ENCODE assay signal across 8 cellular contexts in the genomic region with DNA sequence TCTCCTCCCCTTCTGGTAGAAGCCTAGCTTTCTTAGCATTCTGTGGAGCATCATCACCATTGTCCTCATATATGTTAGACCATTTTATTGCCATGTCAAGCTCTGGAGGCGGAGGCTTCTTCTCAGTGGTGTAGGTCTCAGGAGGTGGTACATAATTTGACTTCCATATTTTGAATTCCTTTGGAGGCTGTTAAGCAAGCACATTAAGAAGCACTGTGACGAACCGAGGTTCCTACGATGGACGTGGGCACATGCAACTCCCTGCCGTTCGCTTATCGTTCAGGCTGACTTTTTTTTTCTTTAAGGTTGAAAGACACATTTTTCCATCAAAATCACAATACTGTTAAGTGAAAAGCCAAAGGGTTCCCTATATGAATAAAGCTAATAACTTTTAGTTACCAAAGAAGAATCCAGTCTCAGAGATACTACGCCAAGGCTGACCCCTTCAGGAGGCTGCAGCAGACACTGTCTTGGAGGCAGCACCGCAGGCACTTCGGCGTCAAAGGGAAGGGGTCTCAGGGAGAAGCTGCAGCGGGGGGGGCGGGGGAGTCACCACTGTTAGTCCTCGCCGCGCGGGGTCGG. TPM values are rescaled to one million over a fixed set of nuclear protein-coding genes. Genes with fewer than 3 reads are reported as not detected.
DNase-seq lines count a peak whose midpoint lies in the region; ATAC-seq, FAIRE-seq and TF ChIP-seq lines count a peak whose summit lies in the region.

No MANE protein-coding gene starts in this region.

- H3K27me3 ChIP-seq in HL-60 (ENCODE audit: insufficient read depth, poor library complexity, severe bottlenecking) = no peaks in the 10 kb centered on the region
- no peaks in the 10 kb centered on the region for H3K27me3 ChIP-seq in brain microvascular endothelial cell (replicated peaks)
- no peaks in the 10 kb centered on the region for H3K27me3 ChIP-seq in mesendoderm (ENCODE audit: insufficient read depth, low read length, poor library complexity)

- H3K4me1 ChIP-seq in mesendoderm (ENCODE audit: control insufficient read depth, low read depth, low read length) = no peaks in the 10 kb centered on the region

- H2BK5ac ChIP-seq in mesendoderm (ENCODE audit: low read length) = no peak overlapping the region

- H3K79me1 ChIP-seq in mesendoderm (ENCODE audit: low read length) = peaks cover 4% of the 10 kb centered on the region

- no CpG with 5 or more reads among the region's 19 CpGs for WGBS in mesendoderm (ENCODE audit: extremely low coverage, insufficient coverage, low lambda C conversion rate)

- peak overlapping the region; percentile 89 for H3K56ac ChIP-seq in mesendoderm (ENCODE audit: low read length)

- ATAC-seq in GM21367 (IDR thresholded peaks at IDR 0.05; ENCODE audit: unreplicated experiment) = no peak
- no peak for ATAC-seq in GM18868 (IDR thresholded peaks at IDR 0.05; ENCODE audit: unreplicated experiment)
- no peak for ATAC-seq in GM19023 (IDR thresholded peaks at IDR 0.05; ENCODE audit: unreplicated experiment)

- H3K4me2 ChIP-seq in mesendoderm (ENCODE audit: low read length) = peak overlapping the region; percentile 81

- H2BK15ac ChIP-seq in mesendoderm (replicated peaks; ENCODE audit: low read depth) = no peak overlapping the region

- no peak overlapping the region for H3K18ac ChIP-seq in mesendoderm (ENCODE audit: low read length)

- TF ChIP-seq CTCF in 22Rv1 (IDR thresholded peaks at IDR 0.05) (no peak), HL-60 (IDR thresholded peaks at IDR 0.05; ENCODE audit: insufficient read depth, low read length) (no peak), brain microvascular endothelial cell (IDR thresholded peaks at IDR 0.05; ENCODE audit: low read depth, low read length, missing control alignments) (peak; percentile 15)

- H3K27ac ChIP-seq in 22Rv1 = peak overlapping the region; percentile 37; the same call in 1 of the 2 replicates
- peak overlapping the region; percentile 83 for H3K27ac ChIP-seq in HL-60 (replicated peaks)
- H3K27ac ChIP-seq in brain microvascular endothelial cell = peak overlapping the region; percentile 51
- no peak overlapping the region for H3K27ac ChIP-seq in mesendoderm (ENCODE audit: low read depth, low read length)

- no peak overlapping the region for H3K4ac ChIP-seq in mesendoderm (ENCODE audit: low read depth, low read length)

- H2AK5ac ChIP-seq in mesendoderm (ENCODE audit: low read length) = no peak overlapping the region

- H3K9ac ChIP-seq in mesendoderm (ENCODE audit: low read length) = peak overlapping the region; percentile 90

- no peak for TF ChIP-seq POLR2A in GM12892 (IDR thresholded peaks at IDR 0.05; ENCODE audit: low read depth, low read length)

- peak in 1 of 2 experiments; percentile 16 for DNase-seq in HL-60 (ENCODE audit: low read depth in 1 of 2, low spot score in 1 of 2)
- DNase-seq in brain microvascular endothelial cell = no peak
- peak; percentile 52 for DNase-seq in mesendoderm
- no peak for DNase-seq in GM12892 (ENCODE audit: insufficient read length)

- peaks cover 25% of the 10 kb centered on the region for H3K36me3 ChIP-seq in brain microvascular endothelial cell (replicated peaks)
- H3K36me3 ChIP-seq in mesendoderm (ENCODE audit: control insufficient read depth, insufficient read depth, low read length) = no peaks in the 10 kb centered on the region

- peaks cover 12% of the 10 kb centered on the region for H3K79me2 ChIP-seq in mesendoderm (ENCODE audit: control insufficient read depth, insufficient read depth, low read length)

- H3K23ac ChIP-seq in mesendoderm (ENCODE audit: low read length) = no peak overlapping the region

- no peak overlapping the region for H4K5ac ChIP-seq in mesendoderm (ENCODE audit: low read length)

- H2BK120ac ChIP-seq in mesendoderm (ENCODE audit: low read depth, low read length) = no peak overlapping the region

- H4K8ac ChIP-seq in mesendoderm (ENCODE audit: low read depth, low read length) = no peak overlapping the region

- H3K4me3 ChIP-seq in HL-60 (replicated peaks; ENCODE audit: insufficient read depth, low read length) = peak overlapping the region; percentile 84
- H3K4me3 ChIP-seq in brain microvascular endothelial cell (ENCODE audit: low read depth, low read length) = peak overlapping the region; percentile 93
- H3K4me3 ChIP-seq in mesendoderm (ENCODE audit: low read length) = peak overlapping the region; percentile 88

- no peak for FAIRE-seq in GM12892 (lab: Jason Lieb, UNC)

- in situ Hi-C loops in brain microvascular endothelial cell (cut with HindIII; ENCODE audit: low pct_ligation_motif_present, low sequenced_read_pairs) = no loop called here

RNA-seq across cellular contexts. Expression of a gene that starts 0.8 kb away (rescaled TPM):
- 41.1 TPM for polyA plus RNA-seq in mesendoderm (2013, experiment 1 of 2)
- 40.5 TPM for polyA plus RNA-seq in mesendoderm (2013, experiment 2 of 2)
- 21.7 TPM for polyA plus RNA-seq in GM12892 (2012; ENCODE audit: missing spikeins)

RNA-seq across cellular contexts. Expression of a gene that starts 17.8 kb away (rescaled TPM):
- polyA plus RNA-seq in mesendoderm (2013, experiment 1 of 2) = 11.1 TPM
- 12.0 TPM for polyA plus RNA-seq in mesendoderm (2013, experiment 2 of 2)
- polyA plus RNA-seq in GM12892 (2012; ENCODE audit: missing spikeins) = 18.7 TPM

RNA-seq across cellular contexts. Expression of a gene that starts 57.8 kb away (rescaled TPM):
- 6.1 TPM for polyA plus RNA-seq in mesendoderm (2013, experiment 1 of 2)
- polyA plus RNA-seq in mesendoderm (2013, experiment 2 of 2) = 6.5 TPM
- polyA plus RNA-seq in GM12892 (2012; ENCODE audit: missing spikeins) = 1.6 TPM
